In genomic region chr1:212293579-212293978, GRCh38 we compare ENCODE assay signal across 11 cellular contexts. TPM values are rescaled to one million over a fixed set of nuclear protein-coding genes. Genes with fewer than 3 reads are reported as not detected.
DNase-seq lines count a peak whose midpoint lies in the region; ATAC-seq and TF ChIP-seq lines count a peak whose summit lies in the region.
"Had no signal": no experiment of that assay in that cellular context is flagged by ENCODE, and none has a peak within 500 bp of the region (broad histone marks: within the 10 kb centered on the region; RNA-seq: fewer than 3 reads in every experiment).

No MANE protein-coding gene starts in this region.

- peaks cover 26% of the 10 kb centered on the region for H3K4me1 Mint-ChIP-seq in type B pancreatic cell (ENCODE audit: unreplicated experiment)
- peaks cover 61% of the 10 kb centered on the region for H3K4me1 Mint-ChIP-seq in activated CD4-positive, alpha-beta memory T cell treated with anti-CD3 and anti-CD28 coated beads, Interleukin-2, amount 10 ng/mL, durations not matched to agents 7 days and 5 days

- peaks cover 3% of the 10 kb centered on the region for H3K36me3 Mint-ChIP-seq in type B pancreatic cell
- peaks cover 24% of the 10 kb centered on the region for H3K36me3 Mint-ChIP-seq in activated CD4-positive, alpha-beta memory T cell treated with anti-CD3 and anti-CD28 coated beads, Interleukin-2, amount 10 ng/mL, durations not matched to agents 7 days and 5 days (ENCODE audit: low read depth)

- ATAC-seq in Right ventricle myocardium superior (ENCODE audit: poor library complexity) (peak; percentile 44), HG03565 (IDR thresholded peaks at IDR 0.05; ENCODE audit: unreplicated experiment) (no peak)

- H3K4me2 ChIP-seq in hepatocyte = peak overlapping the region; percentile 12

- no peak for DNase-seq in Right ventricle myocardium superior
- DNase-seq in right atrium auricular region (ENCODE audit: low spot score) = no peak
- peak; percentile 35 for DNase-seq in amniotic epithelial cell (ENCODE audit: low read depth)
- peak; percentile 24 for DNase-seq in hepatocyte (ENCODE audit: low spot score)
- DNase-seq in type B pancreatic cell (ENCODE audit: extremely low spot score, unreplicated experiment) = no peak
- no peak for DNase-seq in NOMO-1 treated with dmso at 0.1 percent for 144 hours (lab: John Stamatoyannopoulos, UW; ENCODE audit: unreplicated experiment)
- DNase-seq in activated CD4-positive, alpha-beta memory T cell treated with anti-CD3 and anti-CD28 coated beads, Interleukin-2, amount 10 ng/mL, durations not matched to agents 7 days and 5 days = no peak
- DNase-seq: activated T-cell treated with anti-CD3 and anti-CD28 coated beads, Interleukin-2, amount 50 U/mL, for 1 hour; NCI-H1417 had no signal

- CTCF ChIA-PET in activated CD4-positive, alpha-beta memory T cell treated with anti-CD3 and anti-CD28 coated beads, Interleukin-2, amount 10 ng/mL, durations not matched to agents 7 days and 5 days (lab: Charles Lee) = interaction anchor here (1.0 to 4.0 kb wide), 4 partner anchors 162 to 230 kb away, joined by 3 to 57 read pairs (median 16); no protein-coding TSS in a partner anchor

- POLR2A ChIA-PET in activated CD4-positive, alpha-beta memory T cell treated with anti-CD3 and anti-CD28 coated beads, Interleukin-2, amount 10 ng/mL, durations not matched to agents 7 days and 5 days (lab: Charles Lee) = interaction anchor here (1.0 kb wide), 1 partner anchor 258 kb away, joined by 3 read pairs; the partner anchor contains the start of genes DTL and INTS7

- no peaks in the 10 kb centered on the region for H3K9me2 ChIP-seq in hepatocyte (replicated peaks; ENCODE audit: insufficient read depth)

- H3K9me3 Mint-ChIP-seq in type B pancreatic cell = no peaks in the 10 kb centered on the region
- H3K9me3 Mint-ChIP-seq in activated CD4-positive, alpha-beta memory T cell treated with anti-CD3 and anti-CD28 coated beads, Interleukin-2, amount 10 ng/mL, durations not matched to agents 7 days and 5 days = no peaks in the 10 kb centered on the region

- H3K27ac ChIP-seq in right atrium auricular region = no peak overlapping the region
- H3K27ac ChIP-seq in hepatocyte = no peak overlapping the region

- no peaks in the 10 kb centered on the region for H3K36me3 ChIP-seq in right atrium auricular region
- H3K36me3 ChIP-seq in hepatocyte (replicated peaks; ENCODE audit: insufficient read depth, low read depth) = no peaks in the 10 kb centered on the region

- TF ChIP-seq CTCF in right atrium auricular region (IDR thresholded peaks at IDR 0.05) = peak in 1 of 2 donors; percentile 48
- peak; percentile 44 for TF ChIP-seq CTCF in hepatocyte (IDR thresholded peaks at IDR 0.05; ENCODE audit: poor library complexity)
- TF ChIP-seq CTCF in type B pancreatic cell (conservative IDR thresholded peaks at IDR 0.05) = peak; percentile 43

- intact Hi-C loops in Right ventricle myocardium superior (cut with DNase I) = loop anchor here (5.0 kb wide), 1 partner anchor 221 kb away; no protein-coding TSS in a partner anchor

- peaks cover 3 to 50% of the 10 kb centered on the region in 2 donors for H3K4me1 ChIP-seq in right atrium auricular region
- H3K4me1 ChIP-seq in hepatocyte (ENCODE audit: insufficient read depth) = peaks cover 19% of the 10 kb centered on the region

- WGBS in hepatocyte (ENCODE audit: low lambda C conversion rate, missing lambda C conversion rate) = 50% methylated on average over 1 of the region's 1 CpG

- no peaks in the 10 kb centered on the region for H3K27me3 ChIP-seq in right atrium auricular region
- H3K27me3 ChIP-seq in hepatocyte = no peaks in the 10 kb centered on the region
- H3K27me3 ChIP-seq: BLaER1 treated with 17β-estradiol and CSF1 and Interleukin-3, amounts not matched to agents 10 nM and 100 nM had no signal

- H3K27me3 Mint-ChIP-seq in type B pancreatic cell = no peaks in the 10 kb centered on the region
- no peaks in the 10 kb centered on the region for H3K27me3 Mint-ChIP-seq in activated CD4-positive, alpha-beta memory T cell treated with anti-CD3 and anti-CD28 coated beads, Interleukin-2, amount 10 ng/mL, durations not matched to agents 7 days and 5 days

- H3K4me3 Mint-ChIP-seq in type B pancreatic cell = no peak overlapping the region
- no peak overlapping the region for H3K4me3 Mint-ChIP-seq in activated CD4-positive, alpha-beta memory T cell treated with anti-CD3 and anti-CD28 coated beads, Interleukin-2, amount 10 ng/mL, durations not matched to agents 7 days and 5 days

- H3K9me3 ChIP-seq in right atrium auricular region (no peaks in the 10 kb centered on the region), hepatocyte (ENCODE audit: low read depth) (no peaks in the 10 kb centered on the region)

- H3K27ac Mint-ChIP-seq in type B pancreatic cell = no peak overlapping the region
- no peak overlapping the region for H3K27ac Mint-ChIP-seq in activated CD4-positive, alpha-beta memory T cell treated with anti-CD3 and anti-CD28 coated beads, Interleukin-2, amount 10 ng/mL, durations not matched to agents 7 days and 5 days

- peaks cover 87% of the 10 kb centered on the region for H3K79me2 ChIP-seq in hepatocyte

- H4K20me1 ChIP-seq in hepatocyte (ENCODE audit: insufficient read depth, poor library complexity, severe bottlenecking) = peaks cover 64% of the 10 kb centered on the region

- H3K4me3 ChIP-seq in right atrium auricular region = no peak overlapping the region
- H3K4me3 ChIP-seq in hepatocyte = no peak overlapping the region
- H3K4me3 ChIP-seq: BLaER1 treated with 17β-estradiol and CSF1 and Interleukin-3, amounts not matched to agents 10 nM and 100 nM had no signal

- no peak overlapping the region for H2AFZ ChIP-seq in hepatocyte

RNA-seq across cellular contexts. Expression of gene PPP2R5A, which starts 8.4 kb away (rescaled TPM):
- total RNA-seq in Right ventricle myocardium superior (77.9 TPM), right atrium auricular region (10 to 100 TPM; 48.8 to 81.5 TPM), hepatocyte (40.2 and 40.5 TPM in 2 replicates), type B pancreatic cell (ENCODE audit: low replicate concordance) (20.6 and 34.0 TPM in 2 replicates)
- 19.9 and 22.0 TPM in 2 replicates for polyA plus RNA-seq in hepatocyte
- 10 to 100 TPM; 65.9 to 67.0 TPM for total RNA-seq in activated CD4-positive, alpha-beta memory T cell treated with anti-CD3 and anti-CD28 coated beads, Interleukin-2, amount 10 ng/mL, durations not matched to agents 7 days and 5 days

Comparison
In these comparisons a context has a peak if more than half of its experiments do, and no peak if none do; other contexts are left out.
1. DNase-seq: peak in amniotic epithelial cell (single experiment) and hepatocyte (single experiment); none in Right ventricle myocardium superior (single experiment), right atrium auricular region (single experiment), type B pancreatic cell (single experiment), NOMO-1 treated with dmso at 0.1 percent for 144 hours (single experiment) and activated CD4-positive, alpha-beta memory T cell treated with anti-CD3 and anti-CD28 coated beads, Interleukin-2, amount 10 ng/mL, durations not matched to agents 7 days and 5 days (single experiment).